ENCODE assay signal across 23 cellular contexts in the genomic region with DNA sequence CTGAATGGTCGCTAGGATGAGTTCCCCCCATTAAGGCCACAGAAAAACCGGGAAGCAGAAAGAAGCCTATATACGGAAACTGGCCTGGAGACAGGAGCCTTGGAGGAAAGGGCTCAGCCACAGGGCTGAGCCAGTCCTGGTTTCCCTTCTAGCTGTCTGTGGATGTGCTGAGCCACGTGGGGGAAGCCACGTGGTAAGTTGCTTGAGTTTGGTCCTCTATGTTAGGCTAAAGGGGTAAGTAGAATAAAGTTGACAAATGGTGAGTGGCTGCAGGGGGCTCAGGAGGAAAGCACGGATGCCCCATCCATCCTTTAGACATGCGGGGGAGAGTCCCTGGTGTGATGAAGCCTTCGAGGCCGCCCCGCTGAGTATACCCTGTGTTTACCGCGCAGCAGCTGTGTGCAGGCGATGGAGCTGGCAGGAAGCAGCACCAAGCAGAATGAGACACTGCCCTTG.
"Had no signal": no experiment of that assay in that cellular context is flagged by ENCODE, and none has a peak within 500 bp of the region (broad histone marks: within the 10 kb centered on the region; RNA-seq: fewer than 3 reads in every experiment).

No MANE protein-coding gene starts in this region.

- H3K9me3 ChIP-seq: prostate gland, right atrium auricular region, spleen, thoracic aorta, tibial nerve, upper lobe of right lung, vagina had no signal

- H3K27ac Mint-ChIP-seq: memory B cell; natural killer cell; neural progenitor cell; stimulated activated naive B cell treated with anti-CD40 and anti-IgM and Interleukin-4, amounts not matched to agents 10 μg/mL and 1 μg/mL and 100 μg/mL, for 72 hours; stimulated activated naive CD8-positive, alpha-beta T cell treated with anti-CD3 and anti-CD28 coated beads, Interleukin-15, Interleukin-2, amounts not matched to agents 100 ng/mL and 50 ng/mL, for 24 hours had no signal

- H3K4me1 Mint-ChIP-seq: natural killer cell; neural progenitor cell; stimulated activated naive B cell treated with anti-CD40 and anti-IgM and Interleukin-4, amounts not matched to agents 10 μg/mL and 1 μg/mL and 100 μg/mL, for 72 hours had no signal

- H2AFZ ChIP-seq: neural progenitor cell had no signal

- H3K36me3 Mint-ChIP-seq: memory B cell; natural killer cell; neural progenitor cell; stimulated activated naive B cell treated with anti-CD40 and anti-IgM and Interleukin-4, amounts not matched to agents 10 μg/mL and 1 μg/mL and 100 μg/mL, for 72 hours had no signal

- ATAC-seq: left lobe of liver; natural killer cell; stimulated activated naive B cell treated with anti-CD40 and anti-IgM and Interleukin-4, amounts not matched to agents 10 μg/mL and 1 μg/mL and 100 μg/mL, for 72 hours; upper lobe of right lung had no signal

- DNase-seq: dorsolateral prefrontal cortex; effector CD4-positive, alpha-beta T cell; hypothalamus; natural killer cell; nucleus accumbens; spleen; stimulated activated CD4-positive, alpha-beta T cell treated with anti-CD3 and anti-CD28 coated beads, Interleukin-2, amount 100 ng/mL, for 48 hours; stimulated activated naive B cell treated with anti-CD40 and anti-IgM and Interleukin-4, amounts not matched to agents 10 μg/mL and 1 μg/mL and 100 μg/mL, for 72 hours; upper lobe of right lung had no signal

- H3K27me3 Mint-ChIP-seq: stimulated activated naive B cell treated with anti-CD40 and anti-IgM and Interleukin-4, amounts not matched to agents 10 μg/mL and 1 μg/mL and 100 μg/mL, for 72 hours; stimulated activated naive CD8-positive, alpha-beta T cell treated with anti-CD3 and anti-CD28 coated beads, Interleukin-15, Interleukin-2, amounts not matched to agents 100 ng/mL and 50 ng/mL, for 24 hours had no signal

- H3K9me3 Mint-ChIP-seq: memory B cell; natural killer cell; neural progenitor cell; stimulated activated naive CD8-positive, alpha-beta T cell treated with anti-CD3 and anti-CD28 coated beads, Interleukin-15, Interleukin-2, amounts not matched to agents 100 ng/mL and 50 ng/mL, for 24 hours had no signal

- H3K4me3 Mint-ChIP-seq: memory B cell; natural killer cell; neural progenitor cell; stimulated activated naive B cell treated with anti-CD40 and anti-IgM and Interleukin-4, amounts not matched to agents 10 μg/mL and 1 μg/mL and 100 μg/mL, for 72 hours; stimulated activated naive CD8-positive, alpha-beta T cell treated with anti-CD3 and anti-CD28 coated beads, Interleukin-15, Interleukin-2, amounts not matched to agents 100 ng/mL and 50 ng/mL, for 24 hours had no signal

- H3K27me3 ChIP-seq: dorsolateral prefrontal cortex, neural progenitor cell, right atrium auricular region, spleen, tibial nerve, upper lobe of right lung, vagina had no signal

- H3K4me2 ChIP-seq: neural progenitor cell had no signal

- H3K36me3 ChIP-seq: neural progenitor cell, prostate gland, right atrium auricular region, spleen, thoracic aorta, tibial nerve, upper lobe of right lung, vagina had no signal

- H3K4me1 ChIP-seq: prostate gland, right atrium auricular region, tibial nerve, upper lobe of right lung, vagina had no signal

- FAIRE-seq: colon, frontal cortex, keratinocyte had no signal

- H3K9ac ChIP-seq: neural progenitor cell had no signal

- H3K4me3 ChIP-seq: dorsolateral prefrontal cortex, lung, neural progenitor cell, prostate gland, right atrium auricular region, skin epidermis, spleen, thoracic aorta, tibial nerve, upper lobe of right lung, vagina had no signal

- H3K27ac ChIP-seq: dorsolateral prefrontal cortex, neural progenitor cell, prostate gland, right atrium auricular region, skin epidermis, spleen, thoracic aorta, tibial nerve, upper lobe of right lung, vagina had no signal
